Comparison of ENCODE assay signal across 9 cellular contexts in genomic region chr20:38658879-38659612, GRCh38. TPM values are rescaled to one million over a fixed set of nuclear protein-coding genes. Genes with fewer than 3 reads are reported as not detected.
DNase-seq lines count a peak whose midpoint lies in the region; ATAC-seq, FAIRE-seq and TF ChIP-seq lines count a peak whose summit lies in the region.
"Had no signal": no experiment of that assay in that cellular context is flagged by ENCODE, and none has a peak within 500 bp of the region (broad histone marks: within the 10 kb centered on the region; RNA-seq: fewer than 3 reads in every experiment).

No MANE protein-coding gene starts in this region.

- H3K4me3 Mint-ChIP-seq in activated CD8-positive, alpha-beta T cell treated with anti-CD3 and anti-CD28 coated beads, Interleukin-2, amount 10 ng/mL, durations not matched to agents 7 days and 5 days: no peak overlapping the region

- CTCF ChIA-PET in activated CD8-positive, alpha-beta T cell treated with anti-CD3 and anti-CD28 coated beads, Interleukin-2, amount 10 ng/mL, durations not matched to agents 7 days and 5 days (lab: Charles Lee): interaction anchor here (1.0 to 3.0 kb wide), 10 partner anchors 12 to 390 kb away, joined by 3 to 20 read pairs (median 5); no protein-coding TSS in a partner anchor

- no peaks in the 10 kb centered on the region for H3K4me1 Mint-ChIP-seq in activated CD8-positive, alpha-beta T cell treated with anti-CD3 and anti-CD28 coated beads, Interleukin-2, amount 10 ng/mL, durations not matched to agents 7 days and 5 days (ENCODE audit: low read depth)

- POLR2A ChIA-PET in activated CD8-positive, alpha-beta T cell treated with anti-CD3 and anti-CD28 coated beads, Interleukin-2, amount 10 ng/mL, durations not matched to agents 7 days and 5 days (lab: Charles Lee): no interaction called here

- FAIRE-seq in RCC 7860 (lab: Jason Lieb, UNC): no peak

- H3K27me3 Mint-ChIP-seq in activated CD8-positive, alpha-beta T cell treated with anti-CD3 and anti-CD28 coated beads, Interleukin-2, amount 10 ng/mL, durations not matched to agents 7 days and 5 days (ENCODE audit: low read depth): peaks cover 7% of the 10 kb centered on the region

- DNase-seq in activated T-cell treated with anti-CD3 and anti-CD28 coated beads, Interleukin-2, amount 50 U/mL, for 1 hour: peak; percentile 43
- no peak for DNase-seq in activated T-cell treated with anti-CD3 and anti-CD28 coated beads for 4 hours
- peak; percentile 92 for DNase-seq in NCI-H146 (lab: John Stamatoyannopoulos, UW)
- peak; percentile 46 for DNase-seq in activated CD8-positive, alpha-beta T cell treated with anti-CD3 and anti-CD28 coated beads, Interleukin-2, amount 10 ng/mL, durations not matched to agents 7 days and 5 days
- peak in 1 of 2 donors; percentile 35 for DNase-seq in foreskin fibroblast
- peak; percentile 55 for DNase-seq in retina
- no peak for DNase-seq in RCC 7860 (ENCODE audit: low spot score)

- TF ChIP-seq CTCF in foreskin fibroblast (IDR thresholded peaks at IDR 0.05; ENCODE audit: low read depth, low read length): peak; percentile 46

- ATAC-seq in activated CD8-positive, alpha-beta T cell treated with anti-CD3 and anti-CD28 coated beads, Interleukin-2, amount 10 ng/mL, durations not matched to agents 7 days and 5 days: peak; percentile 81
- no peak for ATAC-seq in HG02678 (IDR thresholded peaks at IDR 0.05; ENCODE audit: unreplicated experiment)

- no peak overlapping the region for H3K27ac Mint-ChIP-seq in activated CD8-positive, alpha-beta T cell treated with anti-CD3 and anti-CD28 coated beads, Interleukin-2, amount 10 ng/mL, durations not matched to agents 7 days and 5 days

- no peak overlapping the region for H3K4me3 ChIP-seq in foreskin fibroblast (ENCODE audit: low read depth in 1 of 2, low read length in 2 of 2)
- H3K4me3 ChIP-seq: skin epidermis had no signal

- no peaks in the 10 kb centered on the region for H3K9me3 Mint-ChIP-seq in activated CD8-positive, alpha-beta T cell treated with anti-CD3 and anti-CD28 coated beads, Interleukin-2, amount 10 ng/mL, durations not matched to agents 7 days and 5 days (ENCODE audit: insufficient read depth)

- no peaks in the 10 kb centered on the region for H3K36me3 Mint-ChIP-seq in activated CD8-positive, alpha-beta T cell treated with anti-CD3 and anti-CD28 coated beads, Interleukin-2, amount 10 ng/mL, durations not matched to agents 7 days and 5 days (ENCODE audit: low read depth)

RNA-seq across cellular contexts. Expression of gene ARHGAP40, which starts 57.4 kb away (rescaled TPM):
- total RNA-seq in activated CD8-positive, alpha-beta T cell treated with anti-CD3 and anti-CD28 coated beads, Interleukin-2, amount 10 ng/mL, durations not matched to agents 7 days and 5 days: not detected

Comparison
In these comparisons a context has a peak if more than half of its experiments do, and no peak if none do; other contexts are left out.
1. DNase-seq: peak in activated T-cell treated with anti-CD3 and anti-CD28 coated beads, Interleukin-2, amount 50 U/mL, for 1 hour (single experiment), NCI-H146 (single experiment), activated CD8-positive, alpha-beta T cell treated with anti-CD3 and anti-CD28 coated beads, Interleukin-2, amount 10 ng/mL, durations not matched to agents 7 days and 5 days (single experiment) and retina (single experiment); none in activated T-cell treated with anti-CD3 and anti-CD28 coated beads for 4 hours (single experiment) and RCC 7860 (single experiment).